In the genomic region with DNA sequence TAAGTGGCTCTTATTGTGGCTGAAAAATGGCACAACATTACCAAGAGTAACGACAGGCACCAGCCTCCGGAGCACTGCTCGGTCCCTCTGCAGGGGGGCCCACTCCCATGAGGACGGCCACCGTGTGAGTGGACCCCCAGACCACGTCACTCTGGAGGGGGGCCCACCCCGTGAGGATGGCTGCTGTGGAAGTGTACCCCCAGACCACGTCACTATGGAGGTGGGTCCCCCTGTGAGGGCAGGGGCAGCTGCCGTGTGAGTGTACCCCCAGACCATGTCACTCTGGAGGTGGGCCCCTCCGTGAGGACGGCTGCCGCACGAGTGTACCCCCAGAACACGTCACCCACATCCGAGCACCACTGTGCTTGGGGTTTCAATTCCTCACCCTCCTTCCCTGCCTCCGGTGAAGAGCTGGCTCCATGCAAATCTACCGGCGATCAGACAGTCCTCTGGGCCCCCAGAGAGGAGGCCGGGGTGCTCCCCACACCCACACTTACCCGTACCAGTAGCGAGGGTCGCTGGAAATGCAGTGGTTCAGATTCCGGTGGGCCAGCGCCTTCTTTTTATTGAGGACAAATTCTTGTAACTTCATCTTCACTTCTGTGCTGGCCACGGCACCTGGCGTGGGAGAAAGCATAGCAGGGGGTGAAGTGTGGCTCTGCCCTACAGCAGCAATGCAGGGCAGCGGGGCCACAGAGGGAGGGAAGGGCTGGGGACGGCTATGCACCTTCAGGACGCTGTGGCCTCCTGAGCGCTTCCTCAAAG, we compare ENCODE assay signal across 19 cellular contexts.
A peak's percentile ranks its signal among the peaks of the same experiment; 100 is the strongest.
DNase-seq lines count a peak whose midpoint lies in the region; ATAC-seq, FAIRE-seq and TF ChIP-seq lines count a peak whose summit lies in the region.
"Had no signal": no experiment of that assay in that cellular context is flagged by ENCODE, and none has a peak within 500 bp of the region (broad histone marks: within the 10 kb centered on the region; RNA-seq: fewer than 3 reads in every experiment).

No MANE protein-coding gene starts in this region.

- no peak overlapping the region for H3K4me3 ChIP-seq in RWPE2 (ENCODE audit: severe bottlenecking)
- no peak overlapping the region for H3K4me3 ChIP-seq in kidney (ENCODE audit: low read length in 2 of 2)
- H3K4me3 ChIP-seq: body of pancreas, gastrocnemius medialis, K562, ovary, skin epidermis, uterus had no signal

- no peaks in the 10 kb centered on the region for H3K9me3 ChIP-seq in RWPE2 (ENCODE audit: severe bottlenecking)
- no peaks in the 10 kb centered on the region for H3K9me3 ChIP-seq in kidney (ENCODE audit: control insufficient read depth in 1 of 2, low read length in 2 of 2)
- H3K9me3 ChIP-seq: body of pancreas, gastrocnemius medialis, ovary, uterus had no signal

- ATAC-seq in RWPE2 (ENCODE audit: low read depth), result no peak
- no peak for ATAC-seq in HG03196 (IDR thresholded peaks at IDR 0.05; ENCODE audit: unreplicated experiment)
- ATAC-seq: body of pancreas, gastrocnemius medialis, K562 had no signal

- no peak overlapping the region for H3K27ac ChIP-seq in RWPE2 (ENCODE audit: poor library complexity, severe bottlenecking)
- no peak overlapping the region for H3K27ac ChIP-seq in kidney (ENCODE audit: low read depth in 2 of 2, low read length in 2 of 2)
- H3K27ac ChIP-seq: body of pancreas, ovary, uterus had no signal

- no peak for TF ChIP-seq CTCF in RWPE2 (IDR thresholded peaks at IDR 0.05; ENCODE audit: poor library complexity, severe bottlenecking)
- TF ChIP-seq CTCF in kidney (IDR thresholded peaks at IDR 0.05; ENCODE audit: borderline replicate concordance, extremely low read depth, insufficient read depth), result no peak

- H3K4me1 ChIP-seq in RWPE2 (ENCODE audit: insufficient read depth, poor library complexity, severe bottlenecking), result no peaks in the 10 kb centered on the region
- no peaks in the 10 kb centered on the region for H3K4me1 ChIP-seq in kidney (ENCODE audit: control insufficient read depth in 1 of 2, insufficient read depth in 1 of 2, low read depth in 1 of 2, low read length in 2 of 2)
- H3K4me1 ChIP-seq: body of pancreas, uterus had no signal

- H3K9ac ChIP-seq in kidney (ENCODE audit: low read length in 2 of 2), result no peak overlapping the region

- DNase-seq in activated CD8-positive, alpha-beta memory T cell treated with anti-CD3 and anti-CD28 coated beads, Interleukin-2, amount 50 U/mL, for 4 hours, result peak; percentile 11
- no peak for DNase-seq in activated CD8-positive, alpha-beta memory T cell treated with anti-CD3 and anti-CD28 coated beads for 24 hours
- peak; percentile 34 for DNase-seq in RWPE2 (ENCODE audit: low spot score)
- DNase-seq in kidney, result peak; percentile 58
- peak; percentile 55 for DNase-seq in posterior vena cava (ENCODE audit: low spot score)
- no peak for DNase-seq in NCI-H345 treated with DMSO at 0.1 percent for 48 hours (lab: John Stamatoyannopoulos, UW; ENCODE audit: unreplicated experiment)
- no peak for DNase-seq in T-helper 1 cell
- DNase-seq: 8988T, erythroblast, NCI-H2029, NCI-H446 had no signal

- no peaks in the 10 kb centered on the region for H3K36me3 ChIP-seq in RWPE2 (ENCODE audit: low read depth)
- H3K36me3 ChIP-seq in kidney (ENCODE audit: control insufficient read depth in 1 of 2, insufficient read depth in 2 of 2, low read length in 2 of 2), result peaks cover 4 to 16% of the 10 kb centered on the region in 2 donors
- H3K36me3 ChIP-seq: ovary, uterus had no signal

- FAIRE-seq in kidney (lab: Jason Lieb, UNC), result no peak
- FAIRE-seq: K562, TTC549 had no signal

- intact Hi-C loops in kidney (cut with DNase I) (no loop called here), posterior vena cava (cut with DNase I) (loop anchor here in 1 of 2 donors (1.0 kb wide), 1 partner anchor 34 kb away; no protein-coding TSS in a partner anchor)

- no peaks in the 10 kb centered on the region for H3K27me3 ChIP-seq in RWPE2 (ENCODE audit: insufficient read depth, poor library complexity, severe bottlenecking)
- H3K27me3 ChIP-seq: body of pancreas, gastrocnemius medialis, ovary, uterus had no signal

Comparison
In these comparisons a context has a peak if more than half of its experiments do, and no peak if none do; other contexts are left out.
1. DNase-seq: peak in activated CD8-positive, alpha-beta memory T cell treated with anti-CD3 and anti-CD28 coated beads, Interleukin-2, amount 50 U/mL, for 4 hours (single experiment), RWPE2 (single experiment), kidney (single experiment) and posterior vena cava (single experiment); none in activated CD8-positive, alpha-beta memory T cell treated with anti-CD3 and anti-CD28 coated beads for 24 hours (single experiment), NCI-H345 treated with DMSO at 0.1 percent for 48 hours (single experiment) and T-helper 1 cell (0 of 5).